ENCODE assay signal across 4 cellular contexts in genomic region chr5:102270036-102270435, GRCh38. TPM values are rescaled to one million over a fixed set of nuclear protein-coding genes. Genes with fewer than 3 reads are reported as not detected.
"Had no signal": no experiment of that assay in that cellular context is flagged by ENCODE, and none has a peak within 500 bp of the region (broad histone marks: within the 10 kb centered on the region; RNA-seq: fewer than 3 reads in every experiment).

No MANE protein-coding gene starts in this region.

- H3K4me3 ChIP-seq: GM12878 had no signal

- DNase-seq: GDM1, GF-D8 had no signal

- ATAC-seq: GM12878 had no signal

RNA-seq across cellular contexts. Expression of gene SLCO4C1, which starts 26.0 kb away (rescaled TPM):
- total RNA-seq: G401 had no signal
